10 cellular contexts compared by ENCODE assay signal in the genomic region with DNA sequence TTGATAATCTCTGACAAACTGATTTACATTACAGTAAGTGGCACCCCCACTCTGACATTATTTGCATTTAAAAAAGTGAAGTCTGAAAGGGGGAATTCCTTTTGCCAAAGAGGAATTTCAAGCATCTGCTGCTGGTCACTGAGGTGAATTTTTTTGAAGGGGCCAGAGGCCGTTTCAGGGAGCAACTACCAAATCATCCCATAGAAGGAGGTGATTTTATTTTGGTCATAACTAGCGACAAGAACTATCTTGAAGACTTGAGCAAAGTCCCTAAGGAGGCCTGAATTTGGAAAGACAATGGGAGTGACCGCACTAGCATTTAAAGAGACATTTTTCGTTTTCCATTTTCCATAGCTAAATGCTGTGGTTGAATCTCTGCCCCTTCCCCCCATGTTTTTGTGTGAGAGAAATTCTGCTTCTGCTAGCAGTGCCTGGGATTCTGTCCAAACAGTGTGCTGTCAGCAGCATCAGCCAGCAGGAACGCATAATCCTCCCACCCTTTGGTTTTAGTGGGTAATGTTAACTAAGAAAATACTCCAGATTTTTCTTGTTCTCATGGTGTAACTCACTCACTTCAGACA.
DNase-seq lines count a peak whose midpoint lies in the region; ATAC-seq and TF ChIP-seq lines count a peak whose summit lies in the region.
"Had no signal": no experiment of that assay in that cellular context is flagged by ENCODE, and none has a peak within 500 bp of the region (broad histone marks: within the 10 kb centered on the region; RNA-seq: fewer than 3 reads in every experiment).

No MANE protein-coding gene starts in this region.

- TF ChIP-seq POLR2A in thyroid gland (IDR thresholded peaks at IDR 0.05), result no peak

- H3K27me3 ChIP-seq in thyroid gland, result no peaks in the 10 kb centered on the region

- H3K9me3 Mint-ChIP-seq in immature natural killer cell, result peaks cover 0 to 17% (median 7%) of the 10 kb centered on the region in 6 donors

- peak overlapping the region; percentile 35 to 46 (median 37) for H3K27ac ChIP-seq in thyroid gland

- H3K27ac Mint-ChIP-seq in immature natural killer cell, result no peak overlapping the region

- H3K4me3 Mint-ChIP-seq in immature natural killer cell, result no peak overlapping the region

- peaks cover 0 to 5% (median 0%) of the 10 kb centered on the region in 3 donors for H3K36me3 Mint-ChIP-seq in immature natural killer cell

- H3K4me1 Mint-ChIP-seq in immature natural killer cell, result no peaks in the 10 kb centered on the region

- H3K9me3 ChIP-seq in thyroid gland, result no peaks in the 10 kb centered on the region

- no peak overlapping the region for H3K4me3 ChIP-seq in cardiac fibroblast (replicated peaks in 1 of 2; ENCODE audit: low read depth in 2 of 2, low read length in 2 of 2)
- no peak overlapping the region for H3K4me3 ChIP-seq in thyroid gland (replicated peaks in 1 of 3)

- no peaks in the 10 kb centered on the region for H3K36me3 ChIP-seq in thyroid gland

- no peak for ATAC-seq in HG02763 (IDR thresholded peaks at IDR 0.05; ENCODE audit: unreplicated experiment)
- ATAC-seq: Panc1 had no signal

- H3K4me1 ChIP-seq in thyroid gland, result peaks cover 0 to 15% of the 10 kb centered on the region in 2 donors

- WGBS in thyroid gland, 2 donors, result 10 to 13% methylated on average over 5 of the region's 5 CpGs

- DNase-seq in HT1080 (ENCODE audit: low read depth), result peak; percentile 75
- peak; percentile 92 to 93 for DNase-seq in cardiac fibroblast (ENCODE audit: low read depth in 2 of 2)
- peak; percentile 18 for DNase-seq in inferior parietal cortex (ENCODE audit: extremely low spot score)
- peak; percentile 57 to 64 for DNase-seq in thyroid gland
- DNase-seq in activated CD4-positive, CD25-positive, alpha-beta regulatory T cell treated with anti-CD3 and anti-CD28 coated beads, Interleukin-2, amount 50 U/mL, for 72 hours, result no peak
- no peak for DNase-seq in immature natural killer cell
- DNase-seq in T-helper 1 cell, result no peak
- DNase-seq: stimulated activated CD4-positive, alpha-beta T cell treated with anti-CD3 and anti-CD28 coated beads, Interleukin-4, amount 100 ng/mL, for 24 hours had no signal

- TF ChIP-seq CTCF in cardiac fibroblast (IDR thresholded peaks at IDR 0.05; ENCODE audit: low read depth, low read length) (no peak), thyroid gland (IDR thresholded peaks at IDR 0.05) (no peak)

- intact Hi-C loops in thyroid gland (cut with DNase I), result no loop called here

- H3K27me3 Mint-ChIP-seq in immature natural killer cell (ENCODE audit: low read depth in 3 of 3), result peaks cover 6 to 25% (median 12%) of the 10 kb centered on the region in 3 donors

Comparison
In these comparisons a context has a peak if more than half of its experiments do, and no peak if none do; other contexts are left out.
1. DNase-seq: peak in HT1080 (single experiment), cardiac fibroblast (2 of 2), inferior parietal cortex (single experiment) and thyroid gland (2 of 2); none in activated CD4-positive, CD25-positive, alpha-beta regulatory T cell treated with anti-CD3 and anti-CD28 coated beads, Interleukin-2, amount 50 U/mL, for 72 hours (single experiment), immature natural killer cell (0 of 3) and T-helper 1 cell (0 of 5).